In the genomic region with DNA sequence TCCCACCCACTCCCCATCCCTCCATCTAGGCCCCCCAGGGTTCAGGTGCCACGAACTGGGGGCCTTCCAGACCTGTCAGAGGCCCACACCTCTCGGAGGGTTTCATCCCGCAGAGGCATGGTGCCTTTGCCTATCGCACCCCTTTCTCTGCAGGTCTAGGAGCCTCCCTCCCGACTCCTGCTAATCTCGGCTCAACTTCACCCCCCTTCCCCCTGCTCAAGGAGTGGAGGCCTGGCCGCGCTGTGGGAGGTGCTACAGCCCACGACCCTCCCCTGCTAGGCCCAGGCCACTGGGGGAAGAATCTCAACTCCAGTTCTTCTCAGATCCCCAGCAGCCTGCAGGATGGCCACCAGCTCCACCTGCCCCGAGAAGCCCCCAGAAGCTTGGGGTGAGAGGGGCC, we compare ENCODE assay signal across 2 cellular contexts.
TF ChIP-seq lines count a peak whose summit lies in the region.

A gene (minus strand): TSS at position 157 of the 400 bp plus-strand sequence. CDS start 38 bp downstream, at position 119.

TF ChIP-seq in H1, 55 proteins besides CTCF, POLR2A, EP300 and RAD21 (continues in another document):
- TF ChIP-seq, protein P1, sequence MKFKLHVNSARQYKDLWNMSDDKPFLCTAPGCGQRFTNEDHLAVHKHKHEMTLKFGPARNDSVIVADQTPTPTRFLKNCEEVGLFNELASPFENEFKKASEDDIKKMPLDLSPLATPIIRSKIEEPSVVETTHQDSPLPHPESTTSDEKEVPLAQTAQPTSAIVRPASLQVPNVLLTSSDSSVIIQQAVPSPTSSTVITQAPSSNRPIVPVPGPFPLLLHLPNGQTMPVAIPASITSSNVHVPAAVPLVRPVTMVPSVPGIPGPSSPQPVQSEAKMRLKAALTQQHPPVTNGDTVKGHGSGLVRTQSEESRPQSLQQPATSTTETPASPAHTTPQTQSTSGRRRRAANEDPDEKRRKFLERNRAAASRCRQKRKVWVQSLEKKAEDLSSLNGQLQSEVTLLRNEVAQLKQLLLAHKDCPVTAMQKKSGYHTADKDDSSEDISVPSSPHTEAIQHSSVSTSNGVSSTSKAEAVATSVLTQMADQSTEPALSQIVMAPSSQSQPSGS (IDR thresholded peaks at IDR 0.05; ENCODE audit: low read length) = no peak
- TF ChIP-seq CBX5 (IDR thresholded peaks at IDR 0.05; ENCODE audit: low read depth, low read length) = no peak
- TF ChIP-seq GTF2F1 (IDR thresholded peaks at IDR 0.05; ENCODE audit: borderline replicate concordance, low read depth, low read length) = no peak
- TF ChIP-seq RNF2 (IDR thresholded peaks at IDR 0.05; ENCODE audit: borderline replicate concordance, low read depth, low read length, missing control alignments, poor library complexity, severe bottlenecking) = no peak
- no peak for TF ChIP-seq SP4 (IDR thresholded peaks at IDR 0.05; ENCODE audit: low read length)
- no peak for TF ChIP-seq GABPA (IDR thresholded peaks at IDR 0.05; ENCODE audit: borderline replicate concordance, insufficient read depth, low read length)
- TF ChIP-seq ASH2L (IDR thresholded peaks at IDR 0.05; ENCODE audit: low read length) = no peak
- TF ChIP-seq TAF7 (optimal IDR thresholded peaks at IDR 0.05; ENCODE audit: borderline replicate concordance, low read depth, low read length) = no peak
- TF ChIP-seq CREB1 (IDR thresholded peaks at IDR 0.05) = no peak
- no peak for TF ChIP-seq RFX5 (IDR thresholded peaks at IDR 0.05; ENCODE audit: borderline replicate concordance, low read depth, low read length)
- TF ChIP-seq, protein P2, sequence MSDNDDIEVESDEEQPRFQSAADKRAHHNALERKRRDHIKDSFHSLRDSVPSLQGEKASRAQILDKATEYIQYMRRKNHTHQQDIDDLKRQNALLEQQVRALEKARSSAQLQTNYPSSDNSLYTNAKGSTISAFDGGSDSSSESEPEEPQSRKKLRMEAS (IDR thresholded peaks at IDR 0.05) = no peak
- no peak for TF ChIP-seq RBBP5 (IDR thresholded peaks at IDR 0.05; ENCODE audit: borderline replicate concordance, low read depth, low read length)
- no peak for TF ChIP-seq CHD2 (IDR thresholded peaks at IDR 0.05; ENCODE audit: low read length)

TF ChIP-seq in HepG2, 621 proteins besides CTCF, POLR2A, EP300 and RAD21:
- TF ChIP-seq, protein P3, sequence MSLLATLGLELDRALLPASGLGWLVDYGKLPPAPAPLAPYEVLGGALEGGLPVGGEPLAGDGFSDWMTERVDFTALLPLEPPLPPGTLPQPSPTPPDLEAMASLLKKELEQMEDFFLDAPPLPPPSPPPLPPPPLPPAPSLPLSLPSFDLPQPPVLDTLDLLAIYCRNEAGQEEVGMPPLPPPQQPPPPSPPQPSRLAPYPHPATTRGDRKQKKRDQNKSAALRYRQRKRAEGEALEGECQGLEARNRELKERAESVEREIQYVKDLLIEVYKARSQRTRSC (CRISPR knock-in tag; IDR thresholded peaks at IDR 0.05; ENCODE audit: low read depth) = no peak
- TF ChIP-seq ZNF431 (CRISPR knock-in tag; IDR thresholded peaks at IDR 0.05; ENCODE audit: borderline replicate concordance, low read depth) (no peak), ZNF761 (CRISPR knock-in tag; conservative IDR thresholded peaks at IDR 0.05) (no peak)
TF ChIP-seq in HepG2: peak in this region for 0.
